Comparison of ENCODE assay signal across 11 cellular contexts in the genomic region with DNA sequence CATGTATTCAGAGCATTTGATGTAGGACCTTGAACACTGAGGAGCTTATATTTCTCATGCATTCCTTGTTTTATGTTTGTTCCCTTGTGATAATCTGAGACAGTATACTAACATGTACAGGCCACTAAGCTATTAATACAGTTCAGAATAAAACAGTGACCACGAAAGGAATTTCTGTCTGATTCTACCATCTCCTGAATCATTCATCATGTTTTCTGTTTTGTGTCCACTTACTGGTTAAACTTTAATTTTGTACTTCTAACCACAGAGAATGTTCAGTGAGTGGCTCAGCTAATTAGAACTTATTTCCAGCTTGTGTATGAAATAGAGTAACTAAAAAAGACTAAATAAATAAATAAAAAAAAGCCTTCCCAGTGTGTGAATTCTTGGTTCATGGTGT.
DNase-seq lines count a peak whose midpoint lies in the region; ATAC-seq and TF ChIP-seq lines count a peak whose summit lies in the region.
"Had no signal": no experiment of that assay in that cellular context is flagged by ENCODE, and none has a peak within 500 bp of the region (broad histone marks: within the 10 kb centered on the region; RNA-seq: fewer than 3 reads in every experiment).

No MANE protein-coding gene starts in this region.

- peak; percentile 22 for DNase-seq in amniotic epithelial cell (ENCODE audit: low read depth)
- peak; percentile 49 for DNase-seq in glomerular visceral epithelial cell (ENCODE audit: extremely low spot score)
- DNase-seq in renal cortical epithelial cell (ENCODE audit: low read depth) = peak; percentile 95
- no peak for DNase-seq in NCI-H1694 treated with DMSO at 0.1 percent for 48 hours (lab: John Stamatoyannopoulos, UW)
- DNase-seq in Calu3 = no peak
- DNase-seq: AML-193, DMS79, IMR-90 had no signal

- H3K9me3 Mint-ChIP-seq in Calu3 (ENCODE audit: low read depth, unreplicated experiment) = no peaks in the 10 kb centered on the region

- H3K4me3 Mint-ChIP-seq in Calu3 (ENCODE audit: low read depth, unreplicated experiment) = no peak overlapping the region

- no peak for TF ChIP-seq CTCF in Calu3 (IDR thresholded peaks at IDR 0.05; ENCODE audit: unreplicated experiment)

- ATAC-seq in HG03520 (IDR thresholded peaks at IDR 0.05; ENCODE audit: unreplicated experiment) = no peak
- ATAC-seq: GM12878, HCT116 had no signal

- intact Hi-C loops in Calu3 (cut with micrococcal nuclease; ENCODE audit: unreplicated experiment) = no loop called here

- no TSS peak for BruUV-seq in Calu3 (replicated peaks; lab: Mats Ljungman, UMichigan)

- H3K36me3 Mint-ChIP-seq in Calu3 (ENCODE audit: insufficient read depth, unreplicated experiment) = no peaks in the 10 kb centered on the region

- CTCF ChIA-PET in Calu3 (lab: Charles Lee) = no interaction called here

- no peaks in the 10 kb centered on the region for H3K4me1 Mint-ChIP-seq in Calu3 (ENCODE audit: low read depth, unreplicated experiment)

- no peak overlapping the region for H3K27ac Mint-ChIP-seq in Calu3 (ENCODE audit: unreplicated experiment)

- H3K27me3 Mint-ChIP-seq in Calu3 (ENCODE audit: unreplicated experiment) = no peaks in the 10 kb centered on the region

Comparison
In these comparisons a context has a peak if more than half of its experiments do, and no peak if none do; other contexts are left out.
1. DNase-seq: peak in amniotic epithelial cell (single experiment), glomerular visceral epithelial cell (single experiment) and renal cortical epithelial cell (single experiment); none in NCI-H1694 treated with DMSO at 0.1 percent for 48 hours (single experiment) and Calu3 (single experiment).